In genomic region chr6:169915769-169916550, GRCh38 we compare ENCODE assay signal across 29 cellular contexts.
DNase-seq lines count a peak whose midpoint lies in the region; ATAC-seq, FAIRE-seq and TF ChIP-seq lines count a peak whose summit lies in the region.
"Had no signal": no experiment of that assay in that cellular context is flagged by ENCODE, and none has a peak within 500 bp of the region (broad histone marks: within the 10 kb centered on the region; RNA-seq: fewer than 3 reads in every experiment).

No MANE protein-coding gene starts in this region.

- H3K27ac ChIP-seq in HepG2 (ENCODE audit: extremely low read length, insufficient read depth, low read length) (no peak overlapping the region), OCI-LY7 (ENCODE audit: low read depth, low read length, poor library complexity, severe bottlenecking) (no peak overlapping the region)
- H3K27ac ChIP-seq: esophagus muscularis mucosa, foreskin keratinocyte, neutrophil, psoas muscle had no signal

- H2AFZ ChIP-seq in HepG2 (ENCODE audit: low read length) (no peak overlapping the region), OCI-LY7 (ENCODE audit: low read length) (no peak overlapping the region)

- CTCF ChIA-PET in HepG2 (lab: Yijun Ruan, JAX; ENCODE audit: low intra/inter-chr PET ratio, low total read pairs), result no interaction called here
- CTCF ChIA-PET in OCI-LY7 (lab: Charles Lee; ENCODE audit: unreplicated experiment), result no interaction called here

- WGBS in HepG2 (ENCODE audit: low lambda C conversion rate), result 55% methylated on average over 22 of the region's 22 CpGs

- TF ChIP-seq CTCF in HepG2 (CRISPR knock-in tag; IDR thresholded peaks at IDR 0.05) (no peak), OCI-LY7 (conservative IDR thresholded peaks at IDR 0.05; ENCODE audit: low read length) (no peak)

- H3K9ac ChIP-seq in HepG2 (ENCODE audit: insufficient read depth, low read depth, low read length), result no peak overlapping the region

- H3K79me2 ChIP-seq in HepG2 (ENCODE audit: insufficient read depth, low read length), result no peaks in the 10 kb centered on the region
- H3K79me2 ChIP-seq in OCI-LY7 (ENCODE audit: insufficient read depth, low read depth, low read length), result no peaks in the 10 kb centered on the region

- peaks cover 2 to 12% of the 10 kb centered on the region in 2 experiments; a peak in 3 of 5 replicates for H3K27me3 ChIP-seq in HepG2 (ENCODE audit: control insufficient read depth in 1 of 2, insufficient read depth in 2 of 2, low read length in 2 of 2)
- H3K27me3 ChIP-seq: foreskin keratinocyte, neutrophil had no signal

- no peak for TF ChIP-seq RAD21 in HepG2 (CRISPR knock-in tag; IDR thresholded peaks at IDR 0.05)

- H3K9me2 ChIP-seq in OCI-LY7 (ENCODE audit: insufficient read depth, low read length), result no peaks in the 10 kb centered on the region

- TF ChIP-seq EP300 in HepG2 (IDR thresholded peaks at IDR 0.05; ENCODE audit: low read depth in 2 of 2, low read length in 2 of 2) (no peak), HepG2 (CRISPR knock-in tag; IDR thresholded peaks at IDR 0.05; ENCODE audit: borderline replicate concordance) (no peak)

- no peaks in the 10 kb centered on the region for H3K9me3 ChIP-seq in HepG2 (ENCODE audit: low read length)
- no peaks in the 10 kb centered on the region for H3K9me3 ChIP-seq in OCI-LY7 (ENCODE audit: low read length)
- H3K9me3 ChIP-seq: esophagus muscularis mucosa, neutrophil, psoas muscle had no signal

- POLR2A ChIA-PET in HepG2 (lab: Yijun Ruan, JAX) (no interaction called here), OCI-LY7 (lab: Charles Lee) (no interaction called here)

- H3K36me3 ChIP-seq in HepG2 (replicated peaks in 1 of 2; ENCODE audit: control insufficient read depth in 1 of 2, insufficient read depth in 2 of 2, low read length in 2 of 2) (no peaks in the 10 kb centered on the region), OCI-LY7 (ENCODE audit: insufficient read depth, low read length) (no peaks in the 10 kb centered on the region)
- H3K36me3 ChIP-seq: esophagus muscularis mucosa, neutrophil had no signal

- BruUV-seq in HepG2 (replicated peaks; lab: Mats Ljungman, UMichigan), result no TSS peak
- no TSS peak for BruUV-seq in OCI-LY7 (replicated peaks; lab: Mats Ljungman, UMichigan)

- ATAC-seq in HepG2, result peak; percentile 43; the same call in 2 of the 3 replicates
- ATAC-seq: activated CD4-positive, CD25-positive, alpha-beta regulatory T cell treated with anti-CD3 and anti-CD28 coated beads, Interleukin-2, amount 50 U/mL, for 24 hours; activated CD8-positive, alpha-beta memory T cell treated with anti-CD3 and anti-CD28 coated beads, Interleukin-2, amount 10 ng/mL, durations not matched to agents 7 days and 5 days; activated T-cell treated with anti-CD3 and anti-CD28 coated beads, Interleukin-2, amount 50 U/mL, for 4 hours; foreskin keratinocyte; stimulated activated memory B cell treated with anti-CD40 and anti-IgM and Interleukin-4, amounts not matched to agents 10 μg/mL and 1 μg/mL and 100 μg/mL, for 72 hours had no signal

- TF ChIP-seq POLR2A in HepG2 (IDR thresholded peaks at IDR 0.05; ENCODE audit: insufficient read depth in 1 of 2, low read depth in 2 of 2, low read length in 2 of 2), result no peak

- DNase-seq in NCI-H748 (lab: John Stamatoyannopoulos, UW; ENCODE audit: unreplicated experiment) (peak; percentile 28), NCI-H748 treated with DMSO at 0.1 percent for 48 hours (lab: John Stamatoyannopoulos, UW) (no peak), cerebellum (ENCODE audit: low spot score) (peak; percentile 22), HepG2 (ENCODE audit: low spot score) (no peak), posterior vena cava (ENCODE audit: low spot score) (peak; percentile 79), OCI-LY7 (ENCODE audit: low spot score) (no peak), HUDEP-2 (lab: John Stamatoyannopoulos, UW; ENCODE audit: unreplicated experiment in 76 of 76) (no peak), AG08395 (ENCODE audit: low spot score) (no peak)
- DNase-seq: 8988T; activated CD4-positive, alpha-beta T cell treated with anti-CD3 and anti-CD28 coated beads, Interleukin-2, amount 50 U/mL, for 4 hours; activated CD8-positive, alpha-beta memory T cell treated with anti-CD3 and anti-CD28 coated beads, Interleukin-2, amount 10 ng/mL, durations not matched to agents 7 days and 5 days; activated gamma-delta T cell; activated naive CD8-positive, alpha-beta T cell treated with anti-CD3 and anti-CD28 coated beads for 36 hours; activated T-cell treated with anti-CD3 and anti-CD28 coated beads, Interleukin-2, amount 50 U/mL, for 4 hours; CD4-positive, CD25-positive, alpha-beta regulatory T cell; cortex of kidney; foreskin keratinocyte; NCI-H1092 treated with DMSO at 0.1 percent for 48 hours; NCI-H187 treated with DMSO at 0.1 percent for 48 hours; NCI-H2171; NCI-H510A treated with DMSO at 0.1 percent for 48 hours; NK-92 treated with Interleukin-12 subunit alpha and Interleukin-12 subunit beta, amount 100 ng/mL, for 24 hours; psoas muscle; SHP77; T-helper 2 cell had no signal

- in situ Hi-C loops in HepG2 (cut with HindIII; ENCODE audit: extremely low pct_ligation_motif_present, low pct_unique_long_range_greater_than_20kb), result no loop called here

- no peak for FAIRE-seq in HepG2 (lab: Jason Lieb, UNC)

- no peak overlapping the region for H3K4me3 ChIP-seq in HepG2 (replicated peaks in 1 of 3; ENCODE audit: insufficient read depth in 1 of 3, low read depth in 2 of 3, low read length in 3 of 3)
- no peak overlapping the region for H3K4me3 ChIP-seq in OCI-LY7 (ENCODE audit: low read depth, low read length, poor library complexity, severe bottlenecking)
- H3K4me3 ChIP-seq: esophagus muscularis mucosa, psoas muscle had no signal

- H3K4me2 ChIP-seq in HepG2 (ENCODE audit: low read depth, low read length), result no peak overlapping the region
- no peak overlapping the region for H3K4me2 ChIP-seq in OCI-LY7 (ENCODE audit: low read length)

- H4K20me1 ChIP-seq in HepG2 (ENCODE audit: insufficient read depth, low read length), result no peaks in the 10 kb centered on the region
- H4K20me1 ChIP-seq in OCI-LY7 (ENCODE audit: insufficient read depth, low read length), result no peaks in the 10 kb centered on the region

- intact Hi-C loops in HepG2 (cut with micrococcal nuclease; ENCODE audit: unreplicated experiment), result no loop called here
- intact Hi-C loops in posterior vena cava (cut with DNase I), result no loop called here
- intact Hi-C loops in OCI-LY7 (cut with micrococcal nuclease; ENCODE audit: unreplicated experiment), result no loop called here

- H3K4me1 ChIP-seq in HepG2 (ENCODE audit: insufficient read depth, low read length) (peaks cover 19% of the 10 kb centered on the region), OCI-LY7 (ENCODE audit: insufficient read depth, low read length, poor library complexity, severe bottlenecking) (no peaks in the 10 kb centered on the region)
- H3K4me1 ChIP-seq: foreskin keratinocyte, psoas muscle had no signal

TF ChIP-seq in HepG2, 621 proteins besides CTCF, POLR2A, EP300 and RAD21 (continues in another document):
- TF ChIP-seq HOXA9 (CRISPR knock-in tag; IDR thresholded peaks at IDR 0.05; ENCODE audit: borderline replicate concordance) (no peak), GPN1 (CRISPR knock-in tag; IDR thresholded peaks at IDR 0.05; ENCODE audit: borderline replicate concordance) (no peak), ZNF30 (CRISPR knock-in tag; IDR thresholded peaks at IDR 0.05) (no peak), RXRB (CRISPR knock-in tag; IDR thresholded peaks at IDR 0.05; ENCODE audit: borderline replicate concordance) (peak; percentile 36; the same call in 1 of the 2 replicates), ATM (IDR thresholded peaks at IDR 0.05; ENCODE audit: borderline replicate concordance) (no peak), ZFP91 (CRISPR knock-in tag; IDR thresholded peaks at IDR 0.05; ENCODE audit: borderline replicate concordance) (no peak), PRDM10 (CRISPR knock-in tag; IDR thresholded peaks at IDR 0.05; ENCODE audit: low read depth) (no peak)

Comparison
In these comparisons a context has a peak if more than half of its experiments do, and no peak if none do; other contexts are left out.
1. DNase-seq: peak in NCI-H748 (single experiment), cerebellum (single experiment) and posterior vena cava (single experiment); none in NCI-H748 treated with DMSO at 0.1 percent for 48 hours (single experiment), HepG2 (single experiment), OCI-LY7 (single experiment), HUDEP-2 (0 of 76) and AG08395 (single experiment).